11 cellular contexts compared by ENCODE assay signal in the genomic region with DNA sequence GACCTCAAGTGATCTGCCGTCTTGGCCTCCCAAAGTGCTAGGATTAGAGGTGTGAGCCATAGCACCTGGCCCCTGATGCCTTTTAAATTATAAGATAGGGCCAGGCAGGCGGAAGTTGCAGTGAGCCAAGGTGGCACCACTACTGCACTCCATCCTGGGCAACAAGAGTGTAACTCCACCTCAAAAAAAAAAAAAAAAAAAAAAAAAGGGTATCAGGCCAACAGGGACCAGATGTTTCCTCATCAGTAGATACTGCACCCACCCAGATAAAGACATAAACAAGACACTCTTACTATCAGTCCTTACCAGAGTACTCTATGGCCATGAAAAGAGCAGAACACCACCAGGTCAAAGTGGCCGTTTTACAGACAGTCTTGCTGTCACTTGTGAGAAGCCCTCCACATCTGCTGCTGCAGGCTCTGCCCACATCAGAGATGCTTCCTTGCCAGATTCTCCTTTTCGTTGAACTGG. TPM values are rescaled to one million over a fixed set of nuclear protein-coding genes. Genes with fewer than 3 reads are reported as not detected.
DNase-seq lines count a peak whose midpoint lies in the region; ATAC-seq and TF ChIP-seq lines count a peak whose summit lies in the region.
"Had no signal": no experiment of that assay in that cellular context is flagged by ENCODE, and none has a peak within 500 bp of the region (broad histone marks: within the 10 kb centered on the region; RNA-seq: fewer than 3 reads in every experiment).

No MANE protein-coding gene starts in this region.

- H3K9me3 ChIP-seq in fibroblast of lung (ENCODE audit: control insufficient read depth, insufficient read depth, low read depth, low read length) (no peaks in the 10 kb centered on the region), SJCRH30 (replicated peaks) (no peaks in the 10 kb centered on the region)
- H3K9me3 ChIP-seq: upper lobe of right lung had no signal

- H3K4me1 ChIP-seq in fibroblast of lung (ENCODE audit: control insufficient read depth, extremely low read depth, insufficient read depth, low read length) (peaks cover 15% of the 10 kb centered on the region), SJCRH30 (no peaks in the 10 kb centered on the region)

- DNase-seq in DMS 273 (lab: John Stamatoyannopoulos, UW; ENCODE audit: unreplicated experiment) = peak; percentile 43
- no peak for DNase-seq in DMS 273 treated with DMSO at 0.1 percent for 48 hours (lab: John Stamatoyannopoulos, UW)
- peak; percentile 6 for DNase-seq in NCI-H69 (lab: John Stamatoyannopoulos, UW)
- DNase-seq in fibroblast of lung (ENCODE audit: low read depth in 2 of 2) = no peak
- DNase-seq in SJCRH30 = no peak
- DNase-seq: 8988T, islet precursor cell, NCI-H774, upper lobe of right lung had no signal

- peak overlapping the region; percentile 58 for H3K4me2 ChIP-seq in fibroblast of lung (ENCODE audit: extremely low read depth, insufficient read depth, low read length)

- H3K9ac ChIP-seq in fibroblast of lung (ENCODE audit: insufficient read depth, low read length) = no peak overlapping the region
- H3K9ac ChIP-seq: KMS-11 had no signal

- H3K4me3 ChIP-seq in fibroblast of lung (replicated peaks in 1 of 4; ENCODE audit: control extremely low read depth in 1 of 4, insufficient read depth in 1 of 4, low read depth in 3 of 4, low read length in 4 of 4) (peak overlapping the region in 1 of 4 experiments; percentile 18), SJCRH30 (no peak overlapping the region)
- H3K4me3 ChIP-seq: upper lobe of right lung had no signal

- no peaks in the 10 kb centered on the region for H4K20me1 ChIP-seq in fibroblast of lung (ENCODE audit: control insufficient read depth, extremely low read depth, insufficient read depth, low read length)

- H3K27me3 ChIP-seq in fibroblast of lung (ENCODE audit: control insufficient read depth, insufficient read depth, low read length) (no peaks in the 10 kb centered on the region), SJCRH30 (no peaks in the 10 kb centered on the region)
- H3K27me3 ChIP-seq: upper lobe of right lung had no signal

- H3K36me3 ChIP-seq in fibroblast of lung (ENCODE audit: control insufficient read depth, insufficient read depth, low read length) (peaks cover 4% of the 10 kb centered on the region), SJCRH30 (peaks cover 27% of the 10 kb centered on the region)
- H3K36me3 ChIP-seq: upper lobe of right lung had no signal

- ATAC-seq in GM19455 (IDR thresholded peaks at IDR 0.05; ENCODE audit: unreplicated experiment) = no peak
- ATAC-seq: upper lobe of right lung had no signal

- no peak for TF ChIP-seq CTCF in fibroblast of lung (conservative IDR thresholded peaks at IDR 0.05 in 1 of 2, IDR thresholded peaks at IDR 0.05 in 1 of 2; ENCODE audit: low read depth in 1 of 2, low read length in 2 of 2)

- H3K27ac ChIP-seq in fibroblast of lung (ENCODE audit: insufficient read depth, low read length) (no peak overlapping the region), SJCRH30 (no peak overlapping the region)
- H3K27ac ChIP-seq: KMS-11, upper lobe of right lung had no signal

- H3K79me2 ChIP-seq in fibroblast of lung (ENCODE audit: control insufficient read depth, insufficient read depth, low read length) = peaks cover 39% of the 10 kb centered on the region

- H2AFZ ChIP-seq in fibroblast of lung (ENCODE audit: low read length) = peak overlapping the region; percentile 49

RNA-seq across cellular contexts. Expression of gene C21orf58, which starts 3.3 kb away (rescaled TPM):
- total RNA-seq in fibroblast of lung = 1.3 and 2.5 TPM in 2 replicates
- polyA plus RNA-seq in fibroblast of lung = 1.4 and 2.3 TPM in 2 replicates
- 0.73 and 2.5 TPM in 2 replicates for polyA plus RNA-seq in fibroblast of lung (2012)
- polyA minus RNA-seq in fibroblast of lung (ENCODE audit: low replicate concordance) = 3.1 and 4.3 TPM in 2 replicates
- total RNA-seq in SJCRH30 (2014; rRNA removed; shearing (Covaris generic)) = 33.0 and 40.7 TPM in 2 replicates

RNA-seq across cellular contexts. Expression of gene PCNT, which starts 3.6 kb away (rescaled TPM):
- 15.7 and 26.1 TPM in 2 replicates for total RNA-seq in fibroblast of lung
- 7.4 and 11.1 TPM in 2 replicates for polyA plus RNA-seq in fibroblast of lung
- polyA plus RNA-seq in fibroblast of lung (2012) = 9.9 and 12.6 TPM in 2 replicates
- polyA minus RNA-seq in fibroblast of lung (ENCODE audit: low replicate concordance) = 33.4 and 56.0 TPM in 2 replicates
- total RNA-seq in SJCRH30 (2014; rRNA removed; shearing (Covaris generic)) = 21.7 and 35.7 TPM in 2 replicates

RNA-seq across cellular contexts. Expression of gene YBEY, which starts 34.2 kb away (rescaled TPM):
- 15.9 and 23.6 TPM in 2 replicates for total RNA-seq in fibroblast of lung
- 18.6 and 22.5 TPM in 2 replicates for polyA plus RNA-seq in fibroblast of lung
- polyA plus RNA-seq in fibroblast of lung (2012) = 16.1 and 16.9 TPM in 2 replicates
- polyA minus RNA-seq in fibroblast of lung (ENCODE audit: low replicate concordance) = 9.3 TPM in 1 of 2 replicates, not detected in the other
- total RNA-seq in SJCRH30 (2014; rRNA removed; shearing (Covaris generic)) = 16.1 and 16.4 TPM in 2 replicates

RNA-seq across cellular contexts. Expression of gene MCM3AP, which starts 35.0 kb away (rescaled TPM):
- 64.6 and 71.9 TPM in 2 replicates for total RNA-seq in fibroblast of lung
- polyA plus RNA-seq in fibroblast of lung = 40.4 and 52.4 TPM in 2 replicates
- 42.3 and 46.0 TPM in 2 replicates for polyA plus RNA-seq in fibroblast of lung (2012)
- polyA minus RNA-seq in fibroblast of lung (ENCODE audit: low replicate concordance) = 60.8 and 91.0 TPM in 2 replicates
- 39.8 and 49.2 TPM in 2 replicates for total RNA-seq in SJCRH30 (2014; rRNA removed; shearing (Covaris generic))

Comparison
In these comparisons a context has a peak if more than half of its experiments do, and no peak if none do; other contexts are left out.
1. DNase-seq: peak in DMS 273 (single experiment) and NCI-H69 (single experiment); none in DMS 273 treated with DMSO at 0.1 percent for 48 hours (single experiment), fibroblast of lung (0 of 2) and SJCRH30 (0 of 2).